ENCODE assay signal across 8 cellular contexts in genomic region chr15:84653910-84654688, GRCh38. TPM values are rescaled to one million over a fixed set of nuclear protein-coding genes. Genes with fewer than 3 reads are reported as not detected.
DNase-seq lines count a peak whose midpoint lies in the region; ATAC-seq and TF ChIP-seq lines count a peak whose summit lies in the region.

TSS of gene WDR73 (minus strand) at chr15:84654283. CDS start at chr15:84654274, 9 bp downstream.

- peak within 1 kb of the TSS; percentile 87 for H3K4me2 ChIP-seq in smooth muscle cell

- BruUV-seq in A673 (replicated peaks; lab: Mats Ljungman, UMichigan) = no TSS peak

- H3K79me2 ChIP-seq in smooth muscle cell (ENCODE audit: low read depth) = peaks cover 18% of the 10 kb centered on the region

- H3K9me3 ChIP-seq in A673 (ENCODE audit: low read depth, low read length, poor library complexity, severe bottlenecking) (no peaks in the 10 kb centered on the region), smooth muscle cell (replicated peaks; ENCODE audit: low read depth) (no peaks in the 10 kb centered on the region)

- H3K27me3 Mint-ChIP-seq in WTC11 (ENCODE audit: low read depth) = peaks cover 21% of the 10 kb centered on the region

- peak within 1 kb of the TSS; percentile 60 for H2AFZ ChIP-seq in smooth muscle cell (ENCODE audit: low read depth)

- no peaks in the 10 kb centered on the region for H3F3A ChIP-seq in smooth muscle cell (ENCODE audit: low read depth)

- peaks cover 25% of the 10 kb centered on the region for H3K4me1 Mint-ChIP-seq in WTC11

- H3K4me3 ChIP-seq in A673 (ENCODE audit: low read depth, low read length, poor library complexity, severe bottlenecking) (peak within 1 kb of the TSS; percentile 67), cardiac fibroblast (replicated peaks in 1 of 2; ENCODE audit: low read depth in 2 of 2, low read length in 2 of 2) (peak within 1 kb of the TSS; percentile 94 to 96), smooth muscle cell (peak within 1 kb of the TSS; percentile 67)

- H4K20me1 ChIP-seq in smooth muscle cell (ENCODE audit: low read depth) = no peaks in the 10 kb centered on the region

- DNase-seq in A673 (ENCODE audit: low spot score) (peak; percentile 97), NCI-H2227 treated with DMSO at 0.1 percent for 48 hours (lab: John Stamatoyannopoulos, UW) (peak; percentile 77), WTC11 (ENCODE audit: low spot score) (peak; percentile 98), cardiac fibroblast (ENCODE audit: low read depth in 2 of 2) (peak; percentile 94 to 96), iPS-NIHi7 (ENCODE audit: extremely low spot score) (peak; percentile 93), smooth muscle cell (lab: John Stamatoyannopoulos, UW; ENCODE audit: unreplicated experiment) (peak; percentile 90)

- H3K4me3 Mint-ChIP-seq in WTC11 = peak within 1 kb of the TSS; percentile 95

- intact Hi-C loops in A673 (cut with micrococcal nuclease; ENCODE audit: unreplicated experiment) = loop anchor here (2.0 kb wide), 1 partner anchor 275 kb away; no protein-coding TSS in a partner anchor

- POLR2A ChIA-PET in A673 (lab: Charles Lee; ENCODE audit: low non-redundant PET) = interaction anchor here (0.7 kb wide), 1 partner anchor 23 kb away, joined by 3 read pairs; no protein-coding TSS in a partner anchor
- POLR2A ChIA-PET in WTC11 (lab: Charles Lee) = interaction anchor here (1.2 to 3.6 kb wide), 7 partner anchors 16 to 163 kb away, joined by 3 to 16 read pairs (median 5); partner anchors contain the start of genes ALPK3 and SEC11A

- H3K9me3 Mint-ChIP-seq in WTC11 = no peaks in the 10 kb centered on the region

- peaks cover 15% of the 10 kb centered on the region for H3K36me3 Mint-ChIP-seq in WTC11

- H3K27me3 ChIP-seq in A673 (replicated peaks; ENCODE audit: insufficient read depth, low read depth, low read length, poor library complexity) (no peaks in the 10 kb centered on the region), smooth muscle cell (ENCODE audit: low read depth) (no peaks in the 10 kb centered on the region)

- H3K4me1 ChIP-seq in A673 (ENCODE audit: insufficient read depth, low read length, poor library complexity, severe bottlenecking) (peaks cover 24% of the 10 kb centered on the region), smooth muscle cell (ENCODE audit: low read depth) (peaks cover 12% of the 10 kb centered on the region)

- WGBS in smooth muscle cell (ENCODE audit: low lambda C conversion rate) = under 1% methylated on average over 49 of the region's 49 CpGs

- ATAC-seq in GM18868 (IDR thresholded peaks at IDR 0.05; ENCODE audit: unreplicated experiment) (peak; percentile 82), HG03108 (IDR thresholded peaks at IDR 0.05; ENCODE audit: unreplicated experiment) (peak; percentile 80), WTC11 (peak; percentile 69)

- peak within 1 kb of the TSS; percentile 96 for H3K27ac Mint-ChIP-seq in WTC11

- CTCF ChIA-PET in A673 (lab: Charles Lee) = interaction anchor here (1.0 to 1.3 kb wide), 2 partner anchors 83 to 274 kb away, joined by 3 to 4 read pairs; no protein-coding TSS in a partner anchor
- CTCF ChIA-PET in WTC11 (lab: Charles Lee) = interaction anchor here (0.5 to 7.5 kb wide), 11 partner anchors 21 to 225 kb away, joined by 3 to 63 read pairs (median 5); partner anchors contain the start of genes SEC11A and ZSCAN2

- no peak for TF ChIP-seq CTCF in A673 (conservative IDR thresholded peaks at IDR 0.05; ENCODE audit: low read depth, low read length)
- TF ChIP-seq CTCF in WTC11 (IDR thresholded peaks at IDR 0.05) = no peak
- TF ChIP-seq CTCF in cardiac fibroblast (IDR thresholded peaks at IDR 0.05; ENCODE audit: low read depth, low read length) = no peak
- no peak for TF ChIP-seq CTCF in smooth muscle cell (IDR thresholded peaks at IDR 0.05; ENCODE audit: borderline replicate concordance, insufficient read depth, poor library complexity, severe bottlenecking)

- H3K9ac ChIP-seq in smooth muscle cell (ENCODE audit: low read depth) = peak within 1 kb of the TSS; percentile 91

- H3K27ac ChIP-seq in A673 (ENCODE audit: low read depth, low read length, poor library complexity, severe bottlenecking) = peak within 1 kb of the TSS; percentile 73
- peak within 1 kb of the TSS; percentile 88 for H3K27ac ChIP-seq in smooth muscle cell (ENCODE audit: low read depth)

- peaks cover 19% of the 10 kb centered on the region for H3K36me3 ChIP-seq in A673 (ENCODE audit: insufficient read depth, low read length, poor library complexity, severe bottlenecking)
- peaks cover under 1% of the 10 kb centered on the region for H3K36me3 ChIP-seq in smooth muscle cell (ENCODE audit: low read depth)

TF ChIP-seq in WTC11, 78 proteins besides CTCF, POLR2A, EP300 and RAD21 (continues in another document):
- TF ChIP-seq, protein P1, sequence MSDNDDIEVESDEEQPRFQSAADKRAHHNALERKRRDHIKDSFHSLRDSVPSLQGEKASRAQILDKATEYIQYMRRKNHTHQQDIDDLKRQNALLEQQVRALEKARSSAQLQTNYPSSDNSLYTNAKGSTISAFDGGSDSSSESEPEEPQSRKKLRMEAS (CRISPR knock-in tag; IDR thresholded peaks at IDR 0.05) = no peak
- TF ChIP-seq CBFB (CRISPR knock-in tag; IDR thresholded peaks at IDR 0.05; ENCODE audit: low read depth) = no peak
- TF ChIP-seq GABPB1 (CRISPR knock-in tag; IDR thresholded peaks at IDR 0.05) = peak; percentile 62
- peak; percentile 68; the same call in 1 of the 2 replicates for TF ChIP-seq FOXK1 (CRISPR knock-in tag; IDR thresholded peaks at IDR 0.05)
- no peak for TF ChIP-seq SMAD3 (CRISPR knock-in tag; IDR thresholded peaks at IDR 0.05; ENCODE audit: borderline replicate concordance)
- peak; percentile 21; the same call in 1 of the 2 replicates for TF ChIP-seq HMGA2 (CRISPR knock-in tag; IDR thresholded peaks at IDR 0.05)
- TF ChIP-seq ZNF219 (CRISPR knock-in tag; IDR thresholded peaks at IDR 0.05; ENCODE audit: borderline replicate concordance) = no peak
- TF ChIP-seq ELF4 (CRISPR knock-in tag; IDR thresholded peaks at IDR 0.05; ENCODE audit: low read depth) = no peak
- TF ChIP-seq ZBTB21 (CRISPR knock-in tag; IDR thresholded peaks at IDR 0.05; ENCODE audit: borderline replicate concordance) = 0 out of 2 replicates have a peak, but pooled peaks have one; percentile 17
- TF ChIP-seq CREM (CRISPR knock-in tag; IDR thresholded peaks at IDR 0.05) = peak; percentile 37
- TF ChIP-seq ATF1 (CRISPR knock-in tag; IDR thresholded peaks at IDR 0.05) = no peak
- TF ChIP-seq, protein P2, sequence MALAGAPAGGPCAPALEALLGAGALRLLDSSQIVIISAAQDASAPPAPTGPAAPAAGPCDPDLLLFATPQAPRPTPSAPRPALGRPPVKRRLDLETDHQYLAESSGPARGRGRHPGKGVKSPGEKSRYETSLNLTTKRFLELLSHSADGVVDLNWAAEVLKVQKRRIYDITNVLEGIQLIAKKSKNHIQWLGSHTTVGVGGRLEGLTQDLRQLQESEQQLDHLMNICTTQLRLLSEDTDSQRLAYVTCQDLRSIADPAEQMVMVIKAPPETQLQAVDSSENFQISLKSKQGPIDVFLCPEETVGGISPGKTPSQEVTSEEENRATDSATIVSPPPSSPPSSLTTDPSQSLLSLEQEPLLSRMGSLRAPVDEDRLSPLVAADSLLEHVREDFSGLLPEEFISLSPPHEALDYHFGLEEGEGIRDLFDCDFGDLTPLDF (CRISPR knock-in tag; IDR thresholded peaks at IDR 0.05) = peak; percentile 60; the same call in 1 of the 2 replicates
- no peak for TF ChIP-seq NFATC4 (CRISPR knock-in tag; IDR thresholded peaks at IDR 0.05)
- TF ChIP-seq OVOL2 (CRISPR knock-in tag; IDR thresholded peaks at IDR 0.05; ENCODE audit: borderline replicate concordance) = no peak
- TF ChIP-seq ZNF425 (CRISPR knock-in tag; conservative IDR thresholded peaks at IDR 0.05) = no peak
- TF ChIP-seq ZNF281 (CRISPR knock-in tag; IDR thresholded peaks at IDR 0.05) = no peak
- TF ChIP-seq ZNF396 (CRISPR knock-in tag; IDR thresholded peaks at IDR 0.05; ENCODE audit: borderline replicate concordance) = no peak

RNA-seq across cellular contexts. Expression of gene WDR73, which starts in this region (rescaled TPM):
- 42.4 and 43.6 TPM in 2 replicates for total RNA-seq in A673 (2021)
- 21.2 to 22.6 TPM (median 21.4 TPM) in 3 replicates for total RNA-seq in WTC11 (2021)
- total RNA-seq in smooth muscle cell = 12.3 and 18.9 TPM in 2 replicates
- 19.4 and 28.9 TPM in 2 replicates for polyA plus RNA-seq in smooth muscle cell

Comparison
In these comparisons a context has a peak if more than half of its experiments do, and no peak if none do; other contexts are left out.
1. Peak in every context shown above with its lines: DNase-seq, ATAC-seq, H3K4me3 ChIP-seq and H3K27ac ChIP-seq.